ENCODE assay signal across 18 cellular contexts in the genomic region with DNA sequence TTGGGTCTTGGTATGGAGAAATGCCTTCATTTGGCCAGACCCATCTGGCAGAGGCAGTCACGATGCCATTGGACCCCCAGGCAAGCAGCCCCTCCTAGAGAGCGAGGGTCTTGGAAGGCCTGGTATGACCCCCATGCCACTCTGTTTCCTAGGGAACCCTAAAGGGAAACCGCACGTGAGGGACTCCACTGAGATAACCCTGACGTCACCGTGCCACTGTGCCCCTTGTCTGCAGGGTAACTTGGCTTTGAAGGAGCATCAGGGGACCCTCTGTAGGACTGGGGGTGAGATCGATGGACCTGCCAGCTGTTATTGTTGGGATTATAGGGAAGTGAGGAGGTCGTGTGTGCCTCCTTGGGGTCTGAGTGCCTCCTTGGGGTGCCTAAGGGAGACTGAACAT. TPM values are rescaled to one million over a fixed set of nuclear protein-coding genes. Genes with fewer than 3 reads are reported as not detected.
DNase-seq lines count a peak whose midpoint lies in the region; ATAC-seq and TF ChIP-seq lines count a peak whose summit lies in the region.
"Had no signal": no experiment of that assay in that cellular context is flagged by ENCODE, and none has a peak within 500 bp of the region (broad histone marks: within the 10 kb centered on the region; RNA-seq: fewer than 3 reads in every experiment).

No MANE protein-coding gene starts in this region.

- no peaks in the 10 kb centered on the region for H3K79me2 ChIP-seq in OCI-LY1 (ENCODE audit: insufficient read depth, low read length)

- H3K9me3 ChIP-seq in BLaER1, result no peaks in the 10 kb centered on the region
- H3K9me3 ChIP-seq in OCI-LY1 (ENCODE audit: low read length), result no peaks in the 10 kb centered on the region
- H3K9me3 ChIP-seq: MG63 had no signal

- H4K20me1 ChIP-seq in BLaER1 (peaks cover 98% of the 10 kb centered on the region), OCI-LY1 (ENCODE audit: insufficient read depth, low read length) (no peaks in the 10 kb centered on the region)

- DNase-seq in neural crest cell (ENCODE audit: low read depth, low spot score), result no peak
- DNase-seq in NCI-H748 (lab: John Stamatoyannopoulos, UW; ENCODE audit: unreplicated experiment), result no peak
- no peak for DNase-seq in SW 1271 (lab: John Stamatoyannopoulos, UW)
- DNase-seq: GOT3, Kasumi-1, MG63, NCI-H1092, NCI-H1436 treated with DMSO at 0.1 percent for 48 hours, NCI-H2029, NCI-H345, NCI-H526 treated with DMSO at 0.1 percent for 48 hours, SHP77 had no signal

- no peaks in the 10 kb centered on the region for H3K9me3 Mint-ChIP-seq in neural crest cell

- H3K27me3 ChIP-seq in BLaER1 (no peaks in the 10 kb centered on the region), OCI-LY1 (ENCODE audit: insufficient read depth, low read length) (no peaks in the 10 kb centered on the region)

- H3K36me3 Mint-ChIP-seq in neural crest cell (ENCODE audit: low read depth), result no peaks in the 10 kb centered on the region

- no peak for ATAC-seq in activated CD4-positive, CD25-positive, alpha-beta regulatory T cell treated with anti-CD3 and anti-CD28 coated beads, Interleukin-2, amount 50 U/mL, for 24 hours
- ATAC-seq: HCT116 had no signal

- H3K27me3 Mint-ChIP-seq in neural crest cell (ENCODE audit: low read depth), result peaks cover 2% of the 10 kb centered on the region
- H3K27me3 Mint-ChIP-seq: B cell had no signal

- H3K4me2 ChIP-seq in BLaER1 (peak overlapping the region; percentile 44; the same call in 1 of the 2 replicates), OCI-LY1 (ENCODE audit: low read length) (no peak overlapping the region)

- H3F3A ChIP-seq in OCI-LY1 (ENCODE audit: insufficient read depth, low read length), result no peaks in the 10 kb centered on the region

- H2AFZ ChIP-seq in OCI-LY1 (ENCODE audit: low read length), result no peak overlapping the region

- H3K27ac Mint-ChIP-seq in neural crest cell (ENCODE audit: unreplicated experiment), result peak overlapping the region; percentile 82

- peaks cover 32% of the 10 kb centered on the region for H3K4me1 Mint-ChIP-seq in neural crest cell

- H3K4me3 Mint-ChIP-seq in neural crest cell, result no peak overlapping the region

- no peaks in the 10 kb centered on the region for H3K9me2 ChIP-seq in OCI-LY1 (ENCODE audit: low read depth, low read length)

- no peak overlapping the region for H3K27ac ChIP-seq in BLaER1
- peak overlapping the region; percentile 95 for H3K27ac ChIP-seq in OCI-LY1 (ENCODE audit: low read depth, low read length, poor library complexity, severe bottlenecking)
- H3K27ac ChIP-seq in cingulate gyrus (ENCODE audit: low read depth, low read length), result peak overlapping the region; percentile 61

- TF ChIP-seq CTCF in OCI-LY1 (IDR thresholded peaks at IDR 0.05; ENCODE audit: low read length), result no peak
- no peak for TF ChIP-seq CTCF in neural crest cell (conservative IDR thresholded peaks at IDR 0.05)

- no peak overlapping the region for H3K4me3 ChIP-seq in BLaER1
- no peak overlapping the region for H3K4me3 ChIP-seq in OCI-LY1 (ENCODE audit: low read depth, low read length, poor library complexity, severe bottlenecking)
- H3K4me3 ChIP-seq: MG63 had no signal

- no peak overlapping the region for H3K9ac ChIP-seq in BLaER1
- H3K9ac ChIP-seq in OCI-LY1 (ENCODE audit: low read length), result peak overlapping the region; percentile 45; the same call in 1 of the 2 replicates

- H3K36me3 ChIP-seq in BLaER1, result peaks cover 13% of the 10 kb centered on the region
- no peaks in the 10 kb centered on the region for H3K36me3 ChIP-seq in OCI-LY1 (ENCODE audit: insufficient read depth, low read length)
- H3K36me3 ChIP-seq: MG63 had no signal

- H3K4me1 ChIP-seq in BLaER1 (peaks cover 72% of the 10 kb centered on the region), OCI-LY1 (ENCODE audit: insufficient read depth, low read length, severe bottlenecking) (peaks cover 95% of the 10 kb centered on the region)

RNA-seq across cellular contexts. Expression of a gene that starts 34.5 kb away (rescaled TPM):
- 2.8 and 3.3 TPM in 2 replicates for total RNA-seq in neural crest cell
